In genomic region chr11:15793032-15793996, GRCh38 we compare ENCODE assay signal across 14 cellular contexts.
A peak's percentile ranks its signal among the peaks of the same experiment; 100 is the strongest.
DNase-seq lines count a peak whose midpoint lies in the region; ATAC-seq and TF ChIP-seq lines count a peak whose summit lies in the region.
"Had no signal": no experiment of that assay in that cellular context is flagged by ENCODE, and none has a peak within 500 bp of the region (broad histone marks: within the 10 kb centered on the region; RNA-seq: fewer than 3 reads in every experiment).

No MANE protein-coding gene starts in this region.

- H3K27ac ChIP-seq in endodermal cell (ENCODE audit: low read depth, low read length) (no peak overlapping the region), lower lobe of right lung (no peak overlapping the region), testis (no peak overlapping the region)
- H3K27ac ChIP-seq: pancreas had no signal

- peak overlapping the region; percentile 19 for H3K4me3 ChIP-seq in endodermal cell (ENCODE audit: low read length)
- H3K4me3 ChIP-seq in lower lobe of right lung, result no peak overlapping the region
- no peak overlapping the region for H3K4me3 ChIP-seq in testis
- H3K4me3 ChIP-seq: pancreas had no signal

- no peak overlapping the region for H3K9ac ChIP-seq in endodermal cell (ENCODE audit: extremely low read depth, low read length, poor library complexity, severe bottlenecking)

- intact Hi-C loops in lower lobe of right lung (cut with DNase I), result no loop called here
- intact Hi-C loops in testis (cut with DNase I; ENCODE audit: low total_unique reads), result no loop called here

- H3K9me3 ChIP-seq in endodermal cell (ENCODE audit: control insufficient read depth, low read length) (peaks cover 14% of the 10 kb centered on the region), lower lobe of right lung (no peaks in the 10 kb centered on the region), testis (no peaks in the 10 kb centered on the region)
- H3K9me3 ChIP-seq: pancreas had no signal

- peaks cover 12% of the 10 kb centered on the region for H3K9me3 Mint-ChIP-seq in endodermal cell

- no peak overlapping the region for H3K4me3 Mint-ChIP-seq in endodermal cell
- H3K4me3 Mint-ChIP-seq: stimulated activated naive B cell treated with anti-CD40 and anti-IgM and Interleukin-4, amounts not matched to agents 10 μg/mL and 1 μg/mL and 100 μg/mL, for 72 hours had no signal

- peaks cover 3% of the 10 kb centered on the region for H3K4me1 ChIP-seq in endodermal cell (ENCODE audit: control insufficient read depth, insufficient read depth, low read length)
- H3K4me1 ChIP-seq in lower lobe of right lung, result no peaks in the 10 kb centered on the region
- no peaks in the 10 kb centered on the region for H3K4me1 ChIP-seq in testis
- H3K4me1 ChIP-seq: pancreas had no signal

- peak; percentile 35 to 68 for ATAC-seq in lower lobe of right lung
- ATAC-seq in HG02610 (IDR thresholded peaks at IDR 0.05; ENCODE audit: unreplicated experiment), result no peak
- ATAC-seq: stimulated activated naive B cell treated with anti-CD40 and anti-IgM and Interleukin-4, amounts not matched to agents 10 μg/mL and 1 μg/mL and 100 μg/mL, for 72 hours had no signal

- H3K36me3 Mint-ChIP-seq in endodermal cell (ENCODE audit: low read depth), result no peaks in the 10 kb centered on the region
- H3K36me3 Mint-ChIP-seq: stimulated activated naive B cell treated with anti-CD40 and anti-IgM and Interleukin-4, amounts not matched to agents 10 μg/mL and 1 μg/mL and 100 μg/mL, for 72 hours had no signal

- DNase-seq in CD1c-positive myeloid dendritic cell (ENCODE audit: extremely low spot score), result peak; percentile 83
- DNase-seq in OCI-M1 (lab: John Stamatoyannopoulos, UW), result peak; percentile 8
- no peak for DNase-seq in endodermal cell
- no peak for DNase-seq in lower lobe of right lung
- DNase-seq in testis, result no peak
- DNase-seq in stimulated activated CD4-positive, alpha-beta T cell treated with anti-CD3 and anti-CD28 coated beads, Interleukin-12 subunit alpha, Interleukin-12 subunit beta, amount 100 ng/mL, for 4 hours, result no peak
- DNase-seq in NCI-H345 (lab: John Stamatoyannopoulos, UW), result no peak
- DNase-seq: hypothalamus; Kasumi-1; NCI-H2107; pancreas; stimulated activated naive B cell treated with anti-CD40 and anti-IgM and Interleukin-4, amounts not matched to agents 10 μg/mL and 1 μg/mL and 100 μg/mL, for 72 hours had no signal

- no peaks in the 10 kb centered on the region for H3K36me3 ChIP-seq in endodermal cell (ENCODE audit: control insufficient read depth, insufficient read depth, low read length)
- H3K36me3 ChIP-seq in lower lobe of right lung, result no peaks in the 10 kb centered on the region
- no peaks in the 10 kb centered on the region for H3K36me3 ChIP-seq in testis (ENCODE audit: low read depth, missing control alignments)
- H3K36me3 ChIP-seq: pancreas had no signal

- H3K4me1 Mint-ChIP-seq in endodermal cell, result peaks cover 7% of the 10 kb centered on the region
- H3K4me1 Mint-ChIP-seq: stimulated activated naive B cell treated with anti-CD40 and anti-IgM and Interleukin-4, amounts not matched to agents 10 μg/mL and 1 μg/mL and 100 μg/mL, for 72 hours had no signal

- 96 to 100% methylated on average over 2 to 4 of the region's 5 CpGs for WGBS in endodermal cell (ENCODE audit: insufficient coverage in 1 of 2, insufficient read length in 1 of 2), 2 experiments
- WGBS in testis, 2 donors, result 86 to 91% methylated on average over 4 to 5 of the region's 5 CpGs

- H3K27ac Mint-ChIP-seq in endodermal cell, result no peak overlapping the region
- H3K27ac Mint-ChIP-seq: activated naive CD4-positive, alpha-beta T cell treated with anti-CD3 and anti-CD28 coated beads, Interleukin-2, amount 50 U/mL, for 72 hours; stimulated activated naive B cell treated with anti-CD40 and anti-IgM and Interleukin-4, amounts not matched to agents 10 μg/mL and 1 μg/mL and 100 μg/mL, for 72 hours had no signal

- H3K27me3 ChIP-seq in endodermal cell (ENCODE audit: control insufficient read depth, insufficient read depth, low read length, poor library complexity, severe bottlenecking) (no peaks in the 10 kb centered on the region), lower lobe of right lung (ENCODE audit: low read depth) (no peaks in the 10 kb centered on the region), testis (no peaks in the 10 kb centered on the region)
- H3K27me3 ChIP-seq: pancreas had no signal

- no peaks in the 10 kb centered on the region for H3K27me3 Mint-ChIP-seq in endodermal cell (ENCODE audit: insufficient read depth)
- H3K27me3 Mint-ChIP-seq: stimulated activated naive B cell treated with anti-CD40 and anti-IgM and Interleukin-4, amounts not matched to agents 10 μg/mL and 1 μg/mL and 100 μg/mL, for 72 hours had no signal

- TF ChIP-seq POLR2A in testis (IDR thresholded peaks at IDR 0.05), result no peak

- TF ChIP-seq CTCF in endodermal cell (conservative IDR thresholded peaks at IDR 0.05) (no peak), lower lobe of right lung (IDR thresholded peaks at IDR 0.05) (no peak), testis (IDR thresholded peaks at IDR 0.05) (no peak)

Comparison
In these comparisons a context has a peak if more than half of its experiments do, and no peak if none do; other contexts are left out.
1. DNase-seq: peak in CD1c-positive myeloid dendritic cell (single experiment) and OCI-M1 (single experiment); none in endodermal cell (single experiment), lower lobe of right lung (single experiment), testis (single experiment), stimulated activated CD4-positive, alpha-beta T cell treated with anti-CD3 and anti-CD28 coated beads, Interleukin-12 subunit alpha, Interleukin-12 subunit beta, amount 100 ng/mL, for 4 hours (single experiment) and NCI-H345 (single experiment).